ENCODE assay signal across 32 cellular contexts in genomic region chr4:12145106-12145505, GRCh38.
DNase-seq lines count a peak whose midpoint lies in the region; ATAC-seq and TF ChIP-seq lines count a peak whose summit lies in the region.
"Had no signal": no experiment of that assay in that cellular context is flagged by ENCODE, and none has a peak within 500 bp of the region (broad histone marks: within the 10 kb centered on the region; RNA-seq: fewer than 3 reads in every experiment).

No MANE protein-coding gene starts in this region.

- TF ChIP-seq CTCF in smooth muscle cell (IDR thresholded peaks at IDR 0.05; ENCODE audit: borderline replicate concordance, insufficient read depth, poor library complexity, severe bottlenecking) (no peak), Caco-2 (IDR thresholded peaks at IDR 0.05; ENCODE audit: insufficient read depth in 1 of 2, low read depth in 1 of 2, low read length in 1 of 2, severe bottlenecking in 1 of 2, unreplicated experiment in 1 of 2) (no peak)

- H3K4me2 ChIP-seq in smooth muscle cell: no peak overlapping the region
- H3K4me2 ChIP-seq: A549; BLaER1; BLaER1 treated with 17β-estradiol and CSF1 and Interleukin-3, amounts not matched to agents 10 nM and 100 nM had no signal

- no peak for ATAC-seq in SK-N-SH treated with all-trans-retinoic acid at 6 μM for 48 hours
- ATAC-seq: A549; CD8-positive, alpha-beta T cell had no signal

- peak in 5 of 61 donors; percentile 9 to 49 (median 38) for DNase-seq in caudate nucleus (lab: John Stamatoyannopoulos, UW)
- peak; percentile 69 for DNase-seq in putamen (ENCODE audit: low spot score)
- no peak for DNase-seq in smooth muscle cell (lab: John Stamatoyannopoulos, UW; ENCODE audit: unreplicated experiment)
- DNase-seq in Caco-2: no peak
- DNase-seq in HK-2 (ENCODE audit: unreplicated experiment): no peak
- DNase-seq: 8988T; ACHN; AML-193; BE2C; C1 segment of cervical spinal cord; Calu3; CD4-positive, alpha-beta memory T cell; CD4-positive, alpha-beta T cell; CD4-positive, CD25-positive, alpha-beta regulatory T cell; CD8-positive, alpha-beta memory T cell; CD8-positive, alpha-beta T cell; COR-L47; DMS 273 treated with DMSO at 0.1 percent for 48 hours; DMS153; DMS53; DMS79; DMS79 treated with DMSO at 0.1 percent for 48 hours; DND-41; EL had no signal

- peak overlapping the region; percentile 55 for H3K27ac ChIP-seq in caudate nucleus (ENCODE audit: low read depth, low read length)
- H3K27ac ChIP-seq in smooth muscle cell (ENCODE audit: low read depth): peak overlapping the region; percentile 0
- H3K27ac ChIP-seq: 22Rv1; A549; BLaER1; BLaER1 treated with 17β-estradiol and CSF1 and Interleukin-3, amounts not matched to agents 10 nM and 100 nM; C4-2B had no signal

- peaks cover 5% of the 10 kb centered on the region for H3K27me3 Mint-ChIP-seq in Caco-2 (ENCODE audit: insufficient read depth, unreplicated experiment)
- H3K27me3 Mint-ChIP-seq: B cell; CD4-positive, alpha-beta memory T cell; CD4-positive, alpha-beta T cell; CD4-positive, CD25-positive, alpha-beta regulatory T cell; CD8-positive, alpha-beta memory T cell had no signal

- H2AFZ ChIP-seq in smooth muscle cell (ENCODE audit: low read depth): no peak overlapping the region

- H3K27me3 ChIP-seq in smooth muscle cell (ENCODE audit: low read depth): peaks cover 60% of the 10 kb centered on the region
- H3K27me3 ChIP-seq in Caco-2 (replicated peaks; ENCODE audit: control insufficient read depth, insufficient read depth, low read length): no peaks in the 10 kb centered on the region
- H3K27me3 ChIP-seq: BE2C; BLaER1; BLaER1 treated with 17β-estradiol and CSF1 and Interleukin-3, amounts not matched to agents 10 nM and 100 nM had no signal

- WGBS in smooth muscle cell (ENCODE audit: low lambda C conversion rate): 80% methylated on average over 2 of the region's 2 CpGs

- POLR2A ChIA-PET in Caco-2 (lab: Charles Lee): no interaction called here

- H3K4me1 Mint-ChIP-seq in Caco-2 (ENCODE audit: low read depth, unreplicated experiment): no peaks in the 10 kb centered on the region
- H3K4me1 Mint-ChIP-seq: B cell; CD14-positive monocyte; CD4-positive, alpha-beta memory T cell; CD4-positive, CD25-positive, alpha-beta regulatory T cell; CD8-positive, alpha-beta memory T cell had no signal

- no peak overlapping the region for H3K9ac ChIP-seq in smooth muscle cell (ENCODE audit: low read depth)
- H3K9ac ChIP-seq: BLaER1; BLaER1 treated with 17β-estradiol and CSF1 and Interleukin-3, amounts not matched to agents 10 nM and 100 nM had no signal

- no peaks in the 10 kb centered on the region for H3K36me3 Mint-ChIP-seq in Caco-2 (ENCODE audit: insufficient read depth, unreplicated experiment)
- H3K36me3 Mint-ChIP-seq: CD14-positive monocyte; CD4-positive, alpha-beta memory T cell; CD4-positive, CD25-positive, alpha-beta regulatory T cell; CD8-positive, alpha-beta memory T cell; CD8-positive, alpha-beta T cell had no signal

- no TSS peak for BruUV-seq in Caco-2 (replicated peaks; lab: Mats Ljungman, UMichigan)

- intact Hi-C loops in Caco-2 (cut with micrococcal nuclease; ENCODE audit: unreplicated experiment): no loop called here

- no peaks in the 10 kb centered on the region for H3K9me3 Mint-ChIP-seq in Caco-2 (ENCODE audit: unreplicated experiment)
- H3K9me3 Mint-ChIP-seq: CD8-positive, alpha-beta T cell had no signal

- H3K36me3 ChIP-seq in smooth muscle cell (ENCODE audit: low read depth) (no peaks in the 10 kb centered on the region), Caco-2 (ENCODE audit: control insufficient read depth, insufficient read depth, low read length) (no peaks in the 10 kb centered on the region)
- H3K36me3 ChIP-seq: BE2C; BLaER1; BLaER1 treated with 17β-estradiol and CSF1 and Interleukin-3, amounts not matched to agents 10 nM and 100 nM had no signal

- H3K4me3 Mint-ChIP-seq in Caco-2 (ENCODE audit: unreplicated experiment): no peak overlapping the region
- H3K4me3 Mint-ChIP-seq: B cell; CD14-positive monocyte; CD4-positive, alpha-beta memory T cell; CD4-positive, alpha-beta T cell; CD4-positive, CD25-positive, alpha-beta regulatory T cell; CD8-positive, alpha-beta memory T cell; CD8-positive, alpha-beta T cell had no signal

- no peaks in the 10 kb centered on the region for H4K20me1 ChIP-seq in smooth muscle cell (ENCODE audit: low read depth)
- H4K20me1 ChIP-seq: BLaER1; BLaER1 treated with 17β-estradiol and CSF1 and Interleukin-3, amounts not matched to agents 10 nM and 100 nM had no signal

- H3F3A ChIP-seq in smooth muscle cell (ENCODE audit: low read depth): no peaks in the 10 kb centered on the region

- no peaks in the 10 kb centered on the region for H3K4me1 ChIP-seq in smooth muscle cell (ENCODE audit: low read depth)
- H3K4me1 ChIP-seq in Caco-2: no peaks in the 10 kb centered on the region
- H3K4me1 ChIP-seq: A549, BE2C, BLaER1 had no signal

- H3K4me3 ChIP-seq in smooth muscle cell: no peak overlapping the region
- no peak overlapping the region for H3K4me3 ChIP-seq in Caco-2 (ENCODE audit: low read depth, low read length)
- H3K4me3 ChIP-seq: A549; BLaER1; BLaER1 treated with 17β-estradiol and CSF1 and Interleukin-3, amounts not matched to agents 10 nM and 100 nM had no signal

- CTCF ChIA-PET in Caco-2 (lab: Charles Lee): no interaction called here

- no peak overlapping the region for H3K27ac Mint-ChIP-seq in Caco-2 (ENCODE audit: unreplicated experiment)
- H3K27ac Mint-ChIP-seq: B cell; CD14-positive monocyte; CD4-positive, alpha-beta memory T cell; CD4-positive, alpha-beta T cell; CD4-positive, CD25-positive, alpha-beta regulatory T cell; CD8-positive, alpha-beta memory T cell; CD8-positive, alpha-beta T cell had no signal

- no peaks in the 10 kb centered on the region for H3K9me3 ChIP-seq in smooth muscle cell (replicated peaks; ENCODE audit: low read depth)
- H3K9me3 ChIP-seq in Caco-2: no peaks in the 10 kb centered on the region
- H3K9me3 ChIP-seq: A549, BE2C, BLaER1 had no signal

- H3K79me2 ChIP-seq in smooth muscle cell (ENCODE audit: low read depth): no peaks in the 10 kb centered on the region

TF ChIP-seq in SK-N-SH treated with all-trans-retinoic acid at 6 μM for 48 hours, 23 proteins besides CTCF, POLR2A, EP300 and RAD21:
- TF ChIP-seq ZNF70 (CRISPR knock-in tag; IDR thresholded peaks at IDR 0.05) (no peak), PPARA (CRISPR knock-in tag; IDR thresholded peaks at IDR 0.05; ENCODE audit: borderline replicate concordance) (no peak), ZFP30 (CRISPR knock-in tag; IDR thresholded peaks at IDR 0.05) (no peak), OSR1 (CRISPR knock-in tag; IDR thresholded peaks at IDR 0.05) (no peak), POU6F1 (CRISPR knock-in tag; IDR thresholded peaks at IDR 0.05; ENCODE audit: borderline replicate concordance, low read depth) (no peak)
- TF ChIP-seq, protein P1, sequence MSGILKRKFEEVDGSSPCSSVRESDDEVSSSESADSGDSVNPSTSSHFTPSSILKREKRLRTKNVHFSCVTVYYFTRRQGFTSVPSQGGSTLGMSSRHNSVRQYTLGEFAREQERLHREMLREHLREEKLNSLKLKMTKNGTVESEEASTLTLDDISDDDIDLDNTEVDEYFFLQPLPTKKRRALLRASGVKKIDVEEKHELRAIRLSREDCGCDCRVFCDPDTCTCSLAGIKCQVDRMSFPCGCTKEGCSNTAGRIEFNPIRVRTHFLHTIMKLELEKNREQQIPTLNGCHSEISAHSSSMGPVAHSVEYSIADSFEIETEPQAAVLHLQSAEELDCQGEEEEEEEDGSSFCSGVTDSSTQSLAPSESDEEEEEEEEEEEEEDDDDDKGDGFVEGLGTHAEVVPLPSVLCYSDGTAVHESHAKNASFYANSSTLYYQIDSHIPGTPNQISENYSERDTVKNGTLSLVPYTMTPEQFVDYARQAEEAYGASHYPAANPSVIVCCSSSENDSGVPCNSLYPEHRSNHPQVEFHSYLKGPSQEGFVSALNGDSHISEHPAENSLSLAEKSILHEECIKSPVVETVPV (CRISPR knock-in tag; IDR thresholded peaks at IDR 0.05): no peak
